Comparison of ENCODE assay signal across 8 cellular contexts in the genomic region with DNA sequence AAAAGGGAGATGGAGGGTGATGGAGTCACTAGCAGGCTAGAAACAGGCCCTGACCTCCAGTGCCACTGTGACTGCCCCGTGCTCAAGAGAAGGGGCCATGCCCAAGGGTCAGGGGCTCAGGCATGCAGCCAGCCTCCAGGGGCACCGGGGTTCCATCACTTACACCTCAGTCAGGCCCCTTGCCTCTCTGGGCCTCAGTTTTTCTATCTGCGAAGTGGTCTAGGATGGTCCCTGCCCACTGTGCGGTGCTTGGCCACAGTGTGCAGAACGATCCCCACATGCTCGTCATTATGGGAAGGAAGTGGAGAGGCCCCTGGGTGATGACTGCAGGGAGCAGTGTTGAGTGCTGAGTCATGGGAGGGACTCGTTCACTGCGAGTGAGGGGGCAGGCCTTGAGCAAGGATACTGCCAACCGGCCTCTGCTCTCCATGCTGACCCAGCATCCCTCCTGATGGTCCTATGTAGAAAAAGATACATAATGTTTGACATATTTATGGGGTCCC. TPM values are rescaled to one million over a fixed set of nuclear protein-coding genes. Genes with fewer than 3 reads are reported as not detected.
DNase-seq lines count a peak whose midpoint lies in the region; ATAC-seq, FAIRE-seq and TF ChIP-seq lines count a peak whose summit lies in the region.

No MANE protein-coding gene starts in this region.

- H3K4me1 Mint-ChIP-seq in activated naive CD4-positive, alpha-beta T cell treated with anti-CD3 and anti-CD28 coated beads, Interleukin-2, amount 50 U/mL, for 24 hours = peaks cover 27% of the 10 kb centered on the region
- H3K4me1 Mint-ChIP-seq in activated CD8-positive, alpha-beta T cell treated with anti-CD3 and anti-CD28 coated beads for 36 hours (ENCODE audit: low read depth) = peaks cover 26% of the 10 kb centered on the region

- H3K27me3 ChIP-seq in skeletal muscle tissue (ENCODE audit: control insufficient read depth in 3 of 3, insufficient read depth in 3 of 3, low read length in 3 of 3) = no peaks in the 10 kb centered on the region
- H3K27me3 ChIP-seq in effector memory CD4-positive, alpha-beta T cell (replicated peaks; ENCODE audit: control insufficient read depth, insufficient read depth, low read length, poor library complexity, severe bottlenecking) = no peaks in the 10 kb centered on the region

- POLR2A ChIA-PET in activated CD8-positive, alpha-beta T cell treated with anti-CD3 and anti-CD28 coated beads for 36 hours (lab: Charles Lee) = interaction anchor here (0.6 kb wide), 1 partner anchor 8 kb away, joined by 3 read pairs; no protein-coding TSS in a partner anchor

- ATAC-seq in activated CD8-positive, alpha-beta T cell treated with anti-CD3 and anti-CD28 coated beads for 36 hours = peak; percentile 81
- no peak for ATAC-seq in GM18870 (IDR thresholded peaks at IDR 0.05; ENCODE audit: unreplicated experiment)

- peaks cover 5 to 7% (median 6%) of the 10 kb centered on the region in 3 donors for H3K4me1 ChIP-seq in skeletal muscle tissue (ENCODE audit: control insufficient read depth in 3 of 3, insufficient read depth in 3 of 3, low read length in 3 of 3)
- H3K4me1 ChIP-seq in effector memory CD4-positive, alpha-beta T cell (ENCODE audit: control insufficient read depth, insufficient read depth, low read length, poor library complexity, severe bottlenecking) = peaks cover 12% of the 10 kb centered on the region

- peaks cover 33 to 44% (median 43%) of the 10 kb centered on the region in 3 donors for H3K36me3 ChIP-seq in skeletal muscle tissue (ENCODE audit: control insufficient read depth in 3 of 3, insufficient read depth in 3 of 3, low read length in 3 of 3)
- peaks cover 66% of the 10 kb centered on the region for H3K36me3 ChIP-seq in effector memory CD4-positive, alpha-beta T cell (ENCODE audit: control insufficient read depth, insufficient read depth, low read length)

- no peak for FAIRE-seq in frontal cortex (lab: Jason Lieb, UNC)

- no peak overlapping the region for H3K4me3 Mint-ChIP-seq in activated naive CD4-positive, alpha-beta T cell treated with anti-CD3 and anti-CD28 coated beads, Interleukin-2, amount 50 U/mL, for 24 hours
- H3K4me3 Mint-ChIP-seq in activated CD8-positive, alpha-beta T cell treated with anti-CD3 and anti-CD28 coated beads for 36 hours = no peak overlapping the region

- H3K27ac ChIP-seq in skeletal muscle tissue (ENCODE audit: low read depth, low read length) = peak overlapping the region; percentile 47
- H3K27ac ChIP-seq in effector memory CD4-positive, alpha-beta T cell (ENCODE audit: insufficient read depth, low read length, poor library complexity, severe bottlenecking) = no peak overlapping the region

- H3K36me3 Mint-ChIP-seq in activated naive CD4-positive, alpha-beta T cell treated with anti-CD3 and anti-CD28 coated beads, Interleukin-2, amount 50 U/mL, for 24 hours = peaks cover 11% of the 10 kb centered on the region
- H3K36me3 Mint-ChIP-seq in activated CD8-positive, alpha-beta T cell treated with anti-CD3 and anti-CD28 coated beads for 36 hours (ENCODE audit: low read depth) = peaks cover 23% of the 10 kb centered on the region

- no peaks in the 10 kb centered on the region for H3K27me3 Mint-ChIP-seq in activated naive CD4-positive, alpha-beta T cell treated with anti-CD3 and anti-CD28 coated beads, Interleukin-2, amount 50 U/mL, for 24 hours
- no peaks in the 10 kb centered on the region for H3K27me3 Mint-ChIP-seq in activated CD8-positive, alpha-beta T cell treated with anti-CD3 and anti-CD28 coated beads for 36 hours

- H3K9ac ChIP-seq in skeletal muscle tissue (ENCODE audit: low read depth in 1 of 3, low read length in 3 of 3) = no peak overlapping the region

- H3K9me3 Mint-ChIP-seq in activated naive CD4-positive, alpha-beta T cell treated with anti-CD3 and anti-CD28 coated beads, Interleukin-2, amount 50 U/mL, for 24 hours = no peaks in the 10 kb centered on the region
- no peaks in the 10 kb centered on the region for H3K9me3 Mint-ChIP-seq in activated CD8-positive, alpha-beta T cell treated with anti-CD3 and anti-CD28 coated beads for 36 hours

- no peak overlapping the region for H3K4me3 ChIP-seq in skeletal muscle tissue (ENCODE audit: low read length in 3 of 3)
- no peak overlapping the region for H3K4me3 ChIP-seq in effector memory CD4-positive, alpha-beta T cell (ENCODE audit: insufficient read depth, low read depth, low read length, poor library complexity, severe bottlenecking)

- intact Hi-C loops in activated CD8-positive, alpha-beta T cell treated with anti-CD3 and anti-CD28 coated beads for 36 hours (cut with micrococcal nuclease) = no loop called here

- CTCF ChIA-PET in activated CD8-positive, alpha-beta T cell treated with anti-CD3 and anti-CD28 coated beads for 36 hours (lab: Charles Lee) = interaction anchor here (2.4 kb wide), 1 partner anchor 51 kb away, joined by 10 read pairs; no protein-coding TSS in a partner anchor

- H3K27ac Mint-ChIP-seq in activated naive CD4-positive, alpha-beta T cell treated with anti-CD3 and anti-CD28 coated beads, Interleukin-2, amount 50 U/mL, for 24 hours = peak overlapping the region; percentile 65
- H3K27ac Mint-ChIP-seq in activated CD8-positive, alpha-beta T cell treated with anti-CD3 and anti-CD28 coated beads for 36 hours = peak overlapping the region; percentile 77

- no peak for TF ChIP-seq CTCF in activated CD8-positive, alpha-beta T cell treated with anti-CD3 and anti-CD28 coated beads for 36 hours (IDR thresholded peaks at IDR 0.05)

- no peaks in the 10 kb centered on the region for H3K9me3 ChIP-seq in skeletal muscle tissue (ENCODE audit: control insufficient read depth in 3 of 3, low read length in 3 of 3)
- no peaks in the 10 kb centered on the region for H3K9me3 ChIP-seq in effector memory CD4-positive, alpha-beta T cell (ENCODE audit: control insufficient read depth, low read length)

- DNase-seq in activated naive CD4-positive, alpha-beta T cell (lab: John Stamatoyannopoulos, UW) = no peak
- DNase-seq in activated CD8-positive, alpha-beta T cell treated with anti-CD3 and anti-CD28 coated beads for 36 hours = peak; percentile 69
- DNase-seq in glomerular visceral epithelial cell (ENCODE audit: extremely low spot score) (peak; percentile 80), frontal cortex (ENCODE audit: low spot score in 2 of 2) (no peak)
- no peak for DNase-seq in effector memory CD4-positive, alpha-beta T cell

RNA-seq across cellular contexts. Expression of a gene that starts 23.1 kb away (rescaled TPM):
- 10 to 100 TPM; 12.9 to 15.0 TPM for total RNA-seq in activated CD8-positive, alpha-beta T cell treated with anti-CD3 and anti-CD28 coated beads for 36 hours
- total RNA-seq in skeletal muscle tissue (39.7 TPM), frontal cortex (11.8 TPM)

RNA-seq across cellular contexts. Expression of a gene that starts 35.3 kb away (rescaled TPM):
- 1 to 10 TPM; 1.2 to 1.3 TPM for total RNA-seq in activated CD8-positive, alpha-beta T cell treated with anti-CD3 and anti-CD28 coated beads for 36 hours
- total RNA-seq in skeletal muscle tissue (4.2 TPM), frontal cortex (0.82 TPM)

RNA-seq across cellular contexts. Expression of a gene that starts 58.4 kb away (rescaled TPM):
- total RNA-seq in activated CD8-positive, alpha-beta T cell treated with anti-CD3 and anti-CD28 coated beads for 36 hours = 10 to 100 TPM; 95.1 to 95.4 TPM
- 19.8 TPM for total RNA-seq in skeletal muscle tissue
- 18.8 TPM for total RNA-seq in frontal cortex

Comparison
In these comparisons a context has a peak if more than half of its experiments do, and no peak if none do; other contexts are left out.
1. DNase-seq: peak in activated CD8-positive, alpha-beta T cell treated with anti-CD3 and anti-CD28 coated beads for 36 hours (single experiment) and glomerular visceral epithelial cell (single experiment); none in activated naive CD4-positive, alpha-beta T cell (0 of 4), frontal cortex (0 of 2) and effector memory CD4-positive, alpha-beta T cell (0 of 3).